ENCODE assay signal across 8 cellular contexts in the genomic region with DNA sequence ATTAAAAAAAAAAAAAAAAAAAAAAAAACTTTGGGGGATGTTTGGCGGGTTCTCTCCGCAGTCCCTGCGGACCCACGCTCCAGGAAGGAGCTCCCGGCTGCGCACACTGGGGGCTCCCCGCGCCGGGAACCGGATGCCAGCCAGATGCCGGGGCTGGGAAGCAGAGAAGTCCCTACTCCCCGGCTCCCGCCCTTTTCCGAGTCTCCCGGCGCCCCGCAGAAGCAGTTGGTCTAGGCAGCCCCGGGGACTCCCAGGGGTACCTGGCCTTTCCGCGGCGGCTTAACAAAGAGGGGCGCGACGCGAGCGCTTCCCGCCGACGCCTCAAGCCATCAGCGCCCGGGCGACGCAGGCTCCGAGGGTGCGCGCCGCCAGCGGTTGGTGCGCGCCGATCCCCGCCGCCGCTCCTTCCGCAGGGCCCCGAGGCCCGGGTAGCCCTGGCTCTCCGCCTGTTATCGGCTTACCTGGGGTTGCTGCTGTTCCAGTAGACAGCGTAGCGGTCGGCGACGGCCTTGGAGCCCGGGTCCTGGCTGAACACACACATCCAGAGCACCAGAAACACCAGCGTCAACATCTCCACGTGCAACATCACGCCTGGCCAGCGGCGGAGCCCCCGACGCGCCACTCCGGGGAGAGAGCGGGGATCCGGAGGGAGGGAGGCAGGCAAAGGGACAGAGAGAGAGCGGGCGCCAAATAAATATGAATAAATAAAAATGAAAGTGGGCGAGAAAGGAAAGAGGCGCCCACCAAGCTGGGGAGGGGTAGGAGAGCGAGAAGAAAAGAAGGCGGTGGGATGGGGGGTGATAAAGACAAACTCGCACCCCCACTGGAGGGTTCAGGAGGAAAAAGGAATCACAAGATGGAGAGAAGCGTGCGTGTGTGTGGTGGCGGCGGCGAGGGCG. TPM values are rescaled to one million over a fixed set of nuclear protein-coding genes. Genes with fewer than 3 reads are reported as not detected.
DNase-seq lines count a peak whose midpoint lies in the region; ATAC-seq and TF ChIP-seq lines count a peak whose summit lies in the region.

No MANE protein-coding gene starts in this region.

- ATAC-seq in HG02938 (IDR thresholded peaks at IDR 0.05; ENCODE audit: unreplicated experiment): no peak
- ATAC-seq in GM18502 (IDR thresholded peaks at IDR 0.05; ENCODE audit: poor library complexity, unreplicated experiment): no peak

- H3K4me1 ChIP-seq in neuron (ENCODE audit: insufficient read depth, low read length): peaks cover 29% of the 10 kb centered on the region

- H3K9me3 ChIP-seq in WERI-Rb-1 (ENCODE audit: severe bottlenecking) (no peaks in the 10 kb centered on the region), neuron (ENCODE audit: low read length) (no peaks in the 10 kb centered on the region)

- H3K4me3 ChIP-seq in WERI-Rb-1 (ENCODE audit: low read depth, low read length) (peak overlapping the region; percentile 80), fibroblast of mammary gland (ENCODE audit: control insufficient read depth, low read depth, low read length) (peak overlapping the region; percentile 56), neuron (ENCODE audit: low read length) (peak overlapping the region; percentile 99)

- DNase-seq in NCI-H82 (lab: John Stamatoyannopoulos, UW): peak; percentile 66
- DNase-seq in NCI-H82 treated with DMSO at 0.1 percent for 48 hours (lab: John Stamatoyannopoulos, UW; ENCODE audit: unreplicated experiment): no peak
- DNase-seq in HT-29 (ENCODE audit: low spot score): peak; percentile 38
- peak; percentile 49 for DNase-seq in WERI-Rb-1
- DNase-seq in fibroblast of mammary gland (ENCODE audit: low read depth): no peak

- H3K36me3 ChIP-seq in WERI-Rb-1 (no peaks in the 10 kb centered on the region), neuron (ENCODE audit: insufficient read depth, low read length) (no peaks in the 10 kb centered on the region)

- H3K27me3 ChIP-seq in WERI-Rb-1 (ENCODE audit: insufficient read depth, low read depth, severe bottlenecking): no peaks in the 10 kb centered on the region
- no peaks in the 10 kb centered on the region for H3K27me3 ChIP-seq in neuron (ENCODE audit: insufficient read depth, low read length)

- TF ChIP-seq CTCF in WERI-Rb-1 (IDR thresholded peaks at IDR 0.05; ENCODE audit: low read depth, low read length): no peak
- no peak for TF ChIP-seq CTCF in fibroblast of mammary gland (conservative IDR thresholded peaks at IDR 0.05; ENCODE audit: control insufficient read depth, insufficient read depth, low read depth, low read length)

- H3K27ac ChIP-seq in WERI-Rb-1: peak overlapping the region; percentile 43

- peak overlapping the region; percentile 98 for H2AFZ ChIP-seq in neuron (ENCODE audit: low read depth, low read length)

RNA-seq across cellular contexts. Expression of a gene that starts 0.5 kb away (rescaled TPM):
- total RNA-seq in HT-29 (2014; rRNA removed; shearing (Covaris generic)): 4.9 and 5.9 TPM in 2 replicates

Comparison
In these comparisons a context has a peak if more than half of its experiments do, and no peak if none do; other contexts are left out.
1. DNase-seq: peak in NCI-H82 (single experiment), HT-29 (single experiment) and WERI-Rb-1 (single experiment); none in NCI-H82 treated with DMSO at 0.1 percent for 48 hours (single experiment) and fibroblast of mammary gland (single experiment).
2. Peak in every context shown above with its lines, with median percentiles within 50 percentile points of each other: H3K4me3 ChIP-seq.